ENCODE assay signal across 7 cellular contexts in the genomic region with DNA sequence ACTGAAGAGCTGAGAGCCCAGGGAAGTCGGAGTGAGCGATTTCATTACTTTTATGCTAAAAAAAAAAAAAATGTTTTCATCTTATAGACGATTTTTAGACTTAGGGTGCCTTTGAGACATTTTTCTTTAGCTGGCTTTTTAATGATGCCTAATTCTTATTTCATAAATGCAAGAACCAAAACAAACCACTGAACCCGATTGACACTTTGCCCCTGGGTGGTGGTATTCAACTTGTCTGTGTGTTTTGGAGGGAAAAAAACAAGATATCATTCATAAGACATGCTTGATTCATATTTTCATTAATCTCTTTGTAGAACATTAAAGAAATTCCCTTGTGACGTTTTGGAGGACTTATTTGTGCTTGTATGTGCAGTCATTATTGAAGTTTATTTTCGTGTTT. TPM values are rescaled to one million over a fixed set of nuclear protein-coding genes. Genes with fewer than 3 reads are reported as not detected.
DNase-seq lines count a peak whose midpoint lies in the region; ATAC-seq and TF ChIP-seq lines count a peak whose summit lies in the region.

No MANE protein-coding gene starts in this region.

- DNase-seq in HFFc6 (no peak), T1000 (lab: John Stamatoyannopoulos, UW) (no peak), NCI-H345 treated with DMSO at 0.1 percent for 48 hours (lab: John Stamatoyannopoulos, UW; ENCODE audit: unreplicated experiment) (no peak)
- no peak for DNase-seq in stimulated activated effector memory CD8-positive, alpha-beta T cell treated with anti-CD3 and anti-CD28 coated beads, Interleukin-12 subunit alpha, Interleukin-12 subunit beta, amount 100 ng/mL, for 72 hours (ENCODE audit: low spot score in 2 of 2)

- no peak for ATAC-seq in stimulated activated effector memory CD8-positive, alpha-beta T cell treated with anti-CD3 and anti-CD28 coated beads, Interleukin-12 subunit alpha, Interleukin-12 subunit beta, amount 100 ng/mL, for 72 hours
- ATAC-seq in GM18873 (IDR thresholded peaks at IDR 0.05; ENCODE audit: low FRiP score, unreplicated experiment), result no peak

- H3K4me3 Mint-ChIP-seq in HFFc6, result peak overlapping the region; percentile 91
- H3K4me3 Mint-ChIP-seq in activated naive CD8-positive, alpha-beta T cell, result peak overlapping the region; percentile 88
- no peak overlapping the region for H3K4me3 Mint-ChIP-seq in stimulated activated effector memory CD8-positive, alpha-beta T cell treated with anti-CD3 and anti-CD28 coated beads, Interleukin-12 subunit alpha, Interleukin-12 subunit beta, amount 100 ng/mL, for 72 hours

- H3K9ac ChIP-seq in iPS-20b (ENCODE audit: low read depth, low read length), result peak overlapping the region; percentile 77; the same call in 1 of the 2 replicates

- peak overlapping the region; percentile 96 for H3K27ac Mint-ChIP-seq in HFFc6
- peak overlapping the region; percentile 95 for H3K27ac Mint-ChIP-seq in activated naive CD8-positive, alpha-beta T cell
- H3K27ac Mint-ChIP-seq in stimulated activated effector memory CD8-positive, alpha-beta T cell treated with anti-CD3 and anti-CD28 coated beads, Interleukin-12 subunit alpha, Interleukin-12 subunit beta, amount 100 ng/mL, for 72 hours, result peak overlapping the region; percentile 95

- H3K4me1 ChIP-seq in iPS-20b (ENCODE audit: insufficient read depth, low read length), result peaks cover 14% of the 10 kb centered on the region; the same call in 1 of the 2 replicates

- peaks cover 18% of the 10 kb centered on the region; the same call in 1 of the 2 replicates for H3K36me3 ChIP-seq in iPS-20b (ENCODE audit: insufficient read depth, low read depth, low read length)

- H3K36me3 Mint-ChIP-seq in HFFc6 (ENCODE audit: low read depth), result peaks cover 57% of the 10 kb centered on the region
- no peaks in the 10 kb centered on the region for H3K36me3 Mint-ChIP-seq in activated naive CD8-positive, alpha-beta T cell
- H3K36me3 Mint-ChIP-seq in stimulated activated effector memory CD8-positive, alpha-beta T cell treated with anti-CD3 and anti-CD28 coated beads, Interleukin-12 subunit alpha, Interleukin-12 subunit beta, amount 100 ng/mL, for 72 hours, result peaks cover 33% of the 10 kb centered on the region

- no peaks in the 10 kb centered on the region; the same call in 1 of the 2 replicates for H3K27me3 Mint-ChIP-seq in HFFc6 (ENCODE audit: insufficient read depth)
- H3K27me3 Mint-ChIP-seq in activated naive CD8-positive, alpha-beta T cell, result no peaks in the 10 kb centered on the region

- peaks cover 47% of the 10 kb centered on the region for H3K4me1 Mint-ChIP-seq in HFFc6 (ENCODE audit: low read depth)
- H3K4me1 Mint-ChIP-seq in activated naive CD8-positive, alpha-beta T cell (ENCODE audit: low read depth), result peaks cover 60% of the 10 kb centered on the region
- H3K4me1 Mint-ChIP-seq in stimulated activated effector memory CD8-positive, alpha-beta T cell treated with anti-CD3 and anti-CD28 coated beads, Interleukin-12 subunit alpha, Interleukin-12 subunit beta, amount 100 ng/mL, for 72 hours, result peaks cover 56% of the 10 kb centered on the region

- peak overlapping the region; percentile 96 for H3K4me3 ChIP-seq in iPS-20b (ENCODE audit: low read length)

- no peaks in the 10 kb centered on the region for H3K9me3 Mint-ChIP-seq in HFFc6
- no peaks in the 10 kb centered on the region for H3K9me3 Mint-ChIP-seq in activated naive CD8-positive, alpha-beta T cell (ENCODE audit: low read depth)
- no peaks in the 10 kb centered on the region for H3K9me3 Mint-ChIP-seq in stimulated activated effector memory CD8-positive, alpha-beta T cell treated with anti-CD3 and anti-CD28 coated beads, Interleukin-12 subunit alpha, Interleukin-12 subunit beta, amount 100 ng/mL, for 72 hours

- no peak overlapping the region for H3K27ac ChIP-seq in iPS-20b (ENCODE audit: low read length)

- TF ChIP-seq CTCF in HFFc6 (IDR thresholded peaks at IDR 0.05), result no peak

- H3K27me3 ChIP-seq in iPS-20b (ENCODE audit: insufficient read depth, low read length), result peaks cover 5% of the 10 kb centered on the region; the same call in 1 of the 2 replicates

- no peaks in the 10 kb centered on the region for H3K9me3 ChIP-seq in iPS-20b (ENCODE audit: insufficient read depth, low read depth, low read length)

RNA-seq across cellular contexts. Expression of a gene that starts 2.4 kb away (rescaled TPM):
- total RNA-seq in HFFc6 (2021; fragmentation: NEBNext Ultra II Directional; extraction: Animal tissue kit (Norgen Biotek cat#: 25700)), result 100 to 1,000 TPM; 126 to 186 (median 139) TPM
